In the genomic region with DNA sequence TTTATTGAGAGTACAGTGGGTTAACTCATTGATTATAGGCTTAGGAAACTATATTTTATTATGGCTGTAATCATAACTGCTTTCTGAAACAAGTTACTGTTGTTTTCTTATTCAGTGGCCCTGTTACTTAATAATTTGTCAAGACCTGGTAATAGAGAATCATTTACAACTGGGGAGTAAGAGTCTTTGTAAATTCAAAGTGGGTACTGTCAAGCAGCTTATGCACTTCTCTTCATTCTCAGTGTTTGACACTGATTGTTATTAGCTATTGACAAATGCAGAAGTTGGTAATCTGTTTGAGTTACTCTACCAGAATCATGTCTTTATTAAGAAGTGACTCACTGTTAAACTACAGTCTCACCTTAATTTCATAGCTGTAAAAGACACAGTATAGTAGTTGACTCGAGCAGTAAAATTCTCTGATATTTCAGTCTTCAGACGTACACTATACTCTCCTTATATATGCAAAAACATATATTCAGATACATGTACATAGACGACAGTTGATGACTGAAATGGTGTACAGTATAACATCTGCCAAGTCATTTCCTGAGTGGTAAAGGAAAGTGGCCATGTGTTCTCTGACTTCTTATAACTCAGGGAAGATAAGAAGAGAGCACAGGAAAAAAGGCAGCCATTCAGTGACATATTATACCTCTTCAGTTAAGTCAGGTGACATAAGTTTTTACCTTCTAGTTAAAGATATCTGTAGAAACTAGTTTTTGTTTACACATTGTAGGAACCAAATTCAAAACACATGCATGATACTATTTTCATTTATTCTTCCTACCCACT, we compare ENCODE assay signal across 8 cellular contexts. TPM values are rescaled to one million over a fixed set of nuclear protein-coding genes. Genes with fewer than 3 reads are reported as not detected.
A peak's percentile ranks its signal among the peaks of the same experiment; 100 is the strongest.
DNase-seq lines count a peak whose midpoint lies in the region; ATAC-seq and TF ChIP-seq lines count a peak whose summit lies in the region.

No MANE protein-coding gene starts in this region.

- H2AFZ ChIP-seq in hepatocyte, result no peak overlapping the region

- no peak overlapping the region for H3K4me2 ChIP-seq in hepatocyte

- peak in 2 of 3 donors; percentile 31 to 85 for DNase-seq in CD4-positive, CD25-positive, alpha-beta regulatory T cell
- peak in 1 of 2 experiments; percentile 57 for DNase-seq in HL-60 (ENCODE audit: low read depth in 1 of 2, low spot score in 1 of 2)
- DNase-seq in astrocyte of the spinal cord (ENCODE audit: low read depth, low spot score), result peak; percentile 27
- no peak for DNase-seq in kidney glomerular epithelial cell (lab: John Stamatoyannopoulos, UW)
- no peak for DNase-seq in stimulated activated CD4-positive, alpha-beta T cell treated with anti-CD3 and anti-CD28 coated beads, Interleukin-15, amount 100 ng/mL, for 24 hours
- no peak for DNase-seq in hepatocyte (ENCODE audit: low spot score)

- no peaks in the 10 kb centered on the region for H3K27me3 Mint-ChIP-seq in CD4-positive, CD25-positive, alpha-beta regulatory T cell

- ATAC-seq in CD4-positive, CD25-positive, alpha-beta regulatory T cell (ENCODE audit: low read depth in 2 of 2), result peak; percentile 85 to 95
- ATAC-seq in GM19395 (IDR thresholded peaks at IDR 0.05; ENCODE audit: unreplicated experiment) (peak; percentile 89), HG03520 (IDR thresholded peaks at IDR 0.05; ENCODE audit: unreplicated experiment) (no peak)

- H3K27ac ChIP-seq in CD4-positive, CD25-positive, alpha-beta regulatory T cell (ENCODE audit: insufficient read depth, low read length, poor library complexity, severe bottlenecking), result peak overlapping the region; percentile 58
- H3K27ac ChIP-seq in HL-60 (replicated peaks) (peak overlapping the region; percentile 73), hepatocyte (no peak overlapping the region)

- no peaks in the 10 kb centered on the region for H3K9me2 ChIP-seq in hepatocyte (replicated peaks; ENCODE audit: insufficient read depth)

- peak overlapping the region; percentile 37 for H3K4me3 ChIP-seq in CD4-positive, CD25-positive, alpha-beta regulatory T cell (ENCODE audit: low read depth, low read length)
- H3K4me3 ChIP-seq in HL-60 (replicated peaks; ENCODE audit: insufficient read depth, low read length), result no peak overlapping the region
- H3K4me3 ChIP-seq in astrocyte of the spinal cord (ENCODE audit: low read depth, low read length), result no peak overlapping the region
- H3K4me3 ChIP-seq in hepatocyte, result no peak overlapping the region

- H3K4me3 Mint-ChIP-seq in CD4-positive, CD25-positive, alpha-beta regulatory T cell, result peak overlapping the region in 1 of 4 donors; percentile 2

- H3K36me3 ChIP-seq in CD4-positive, CD25-positive, alpha-beta regulatory T cell (ENCODE audit: control insufficient read depth, insufficient read depth, low read length), result peaks cover 15% of the 10 kb centered on the region
- H3K36me3 ChIP-seq in hepatocyte (replicated peaks; ENCODE audit: insufficient read depth, low read depth), result no peaks in the 10 kb centered on the region

- no peaks in the 10 kb centered on the region for H3K9me3 ChIP-seq in CD4-positive, CD25-positive, alpha-beta regulatory T cell (ENCODE audit: control insufficient read depth in 2 of 2, low read length in 2 of 2)
- no peaks in the 10 kb centered on the region for H3K9me3 ChIP-seq in hepatocyte (ENCODE audit: low read depth)

- H3K4me1 Mint-ChIP-seq in CD4-positive, CD25-positive, alpha-beta regulatory T cell, result peaks cover 26 to 48% (median 29%) of the 10 kb centered on the region in 4 donors

- in situ Hi-C loops in astrocyte of the spinal cord (cut with HindIII; ENCODE audit: low sequenced_read_pairs), result no loop called here

- no peaks in the 10 kb centered on the region for H3K27me3 ChIP-seq in CD4-positive, CD25-positive, alpha-beta regulatory T cell (ENCODE audit: control insufficient read depth, insufficient read depth, low read length)
- H3K27me3 ChIP-seq in HL-60 (ENCODE audit: insufficient read depth, poor library complexity, severe bottlenecking) (no peaks in the 10 kb centered on the region), hepatocyte (no peaks in the 10 kb centered on the region)

- 93% methylated on average over 3 of the region's 3 CpGs for WGBS in hepatocyte (ENCODE audit: low lambda C conversion rate, missing lambda C conversion rate)

- H3K4me1 ChIP-seq in CD4-positive, CD25-positive, alpha-beta regulatory T cell (ENCODE audit: control insufficient read depth, insufficient read depth, low read length, poor library complexity, severe bottlenecking), result peaks cover 17% of the 10 kb centered on the region
- no peaks in the 10 kb centered on the region for H3K4me1 ChIP-seq in hepatocyte (ENCODE audit: insufficient read depth)

- no peaks in the 10 kb centered on the region for H3K9me3 Mint-ChIP-seq in CD4-positive, CD25-positive, alpha-beta regulatory T cell

- TF ChIP-seq CTCF in HL-60 (IDR thresholded peaks at IDR 0.05; ENCODE audit: insufficient read depth, low read length) (no peak), astrocyte of the spinal cord (IDR thresholded peaks at IDR 0.05; ENCODE audit: low read depth, low read length) (no peak), hepatocyte (IDR thresholded peaks at IDR 0.05; ENCODE audit: poor library complexity) (no peak)

- peak overlapping the region; percentile 62 to 78 (median 68) for H3K27ac Mint-ChIP-seq in CD4-positive, CD25-positive, alpha-beta regulatory T cell

- H4K20me1 ChIP-seq in hepatocyte (ENCODE audit: insufficient read depth, poor library complexity, severe bottlenecking), result no peaks in the 10 kb centered on the region

- no peaks in the 10 kb centered on the region for H3K79me2 ChIP-seq in hepatocyte

- peaks cover 30% of the 10 kb centered on the region for H3K36me3 Mint-ChIP-seq in CD4-positive, CD25-positive, alpha-beta regulatory T cell

RNA-seq across cellular contexts. Expression of gene TTC27, which starts 36.0 kb away (rescaled TPM):
- 19.9 TPM for total RNA-seq in CD4-positive, CD25-positive, alpha-beta regulatory T cell
- polyA plus RNA-seq in CD4-positive, CD25-positive, alpha-beta regulatory T cell, result 10 to 100 TPM; 18.6 to 25.5 (median 24.5) TPM
- 10.7 and 20.6 TPM in 2 replicates for total RNA-seq in hepatocyte
- polyA plus RNA-seq in hepatocyte, result 9.6 and 12.7 TPM in 2 replicates

Comparison
In these comparisons a context has a peak if more than half of its experiments do, and no peak if none do; other contexts are left out.
1. DNase-seq: peak in CD4-positive, CD25-positive, alpha-beta regulatory T cell (2 of 3) and astrocyte of the spinal cord (single experiment); none in kidney glomerular epithelial cell (single experiment), stimulated activated CD4-positive, alpha-beta T cell treated with anti-CD3 and anti-CD28 coated beads, Interleukin-15, amount 100 ng/mL, for 24 hours (single experiment) and hepatocyte (single experiment).